ENCODE assay signal across 27 cellular contexts in the genomic region with DNA sequence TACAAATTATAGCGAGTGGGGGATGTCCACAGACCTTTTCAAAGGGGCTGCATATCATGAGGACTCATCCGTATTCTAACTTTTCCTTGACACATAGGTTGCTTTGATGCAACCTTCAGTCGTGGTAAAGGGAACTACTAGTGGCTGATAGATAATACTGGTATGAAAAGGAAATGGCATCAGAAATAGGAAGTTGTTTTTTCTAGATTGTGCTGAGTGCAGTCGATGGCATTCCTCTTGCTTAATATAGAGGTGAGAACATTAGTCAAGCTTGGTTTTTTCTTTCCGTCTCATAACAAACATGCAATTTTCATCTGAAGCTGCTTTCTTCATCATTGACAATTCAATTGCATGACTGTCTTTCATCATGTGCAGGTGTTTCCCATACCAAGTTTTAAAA. TPM values are rescaled to one million over a fixed set of nuclear protein-coding genes. Genes with fewer than 3 reads are reported as not detected.
DNase-seq lines count a peak whose midpoint lies in the region; ATAC-seq, FAIRE-seq and TF ChIP-seq lines count a peak whose summit lies in the region.
"Had no signal": no experiment of that assay in that cellular context is flagged by ENCODE, and none has a peak within 500 bp of the region (broad histone marks: within the 10 kb centered on the region; RNA-seq: fewer than 3 reads in every experiment).

No MANE protein-coding gene starts in this region.

- no peaks in the 10 kb centered on the region for H3K36me3 Mint-ChIP-seq in activated T-helper 17 cell treated with anti-CD3 and anti-CD28 coated beads, Interleukin-2, amount 50 U/mL, for 72 hours (ENCODE audit: low read depth)
- H3K36me3 Mint-ChIP-seq: CD4-positive, CD25-positive, alpha-beta regulatory T cell; immature natural killer cell had no signal

- peaks cover 26% of the 10 kb centered on the region for H3K27me3 Mint-ChIP-seq in activated T-helper 17 cell treated with anti-CD3 and anti-CD28 coated beads, Interleukin-2, amount 50 U/mL, for 72 hours
- H3K27me3 Mint-ChIP-seq: CD4-positive, CD25-positive, alpha-beta regulatory T cell had no signal

- H3K4me1 Mint-ChIP-seq in activated T-helper 17 cell treated with anti-CD3 and anti-CD28 coated beads, Interleukin-2, amount 50 U/mL, for 72 hours, result no peaks in the 10 kb centered on the region
- H3K4me1 Mint-ChIP-seq: activated CD4-positive, alpha-beta T cell treated with anti-CD3 and anti-CD28 coated beads, Interleukin-2, amount 10 ng/mL, durations not matched to agents 7 days and 5 days; CD4-positive, CD25-positive, alpha-beta regulatory T cell; immature natural killer cell had no signal

- H3K4me3 ChIP-seq in choroid plexus epithelial cell (ENCODE audit: low read depth, low read length), result no peak overlapping the region
- H3K4me3 ChIP-seq: cardiac muscle cell, MG63, spleen had no signal

- H3K27ac Mint-ChIP-seq in activated T-helper 17 cell treated with anti-CD3 and anti-CD28 coated beads, Interleukin-2, amount 50 U/mL, for 72 hours, result no peak overlapping the region
- H3K27ac Mint-ChIP-seq: activated CD4-positive, alpha-beta T cell treated with anti-CD3 and anti-CD28 coated beads, Interleukin-2, amount 10 ng/mL, durations not matched to agents 7 days and 5 days; CD4-positive, CD25-positive, alpha-beta regulatory T cell; immature natural killer cell had no signal

- no peak for TF ChIP-seq CTCF in choroid plexus epithelial cell (conservative IDR thresholded peaks at IDR 0.05; ENCODE audit: low read depth, low read length)

- ATAC-seq in HG03432 (IDR thresholded peaks at IDR 0.05; ENCODE audit: unreplicated experiment) (peak; percentile 46), HG03135 (IDR thresholded peaks at IDR 0.05; ENCODE audit: unreplicated experiment) (no peak)
- ATAC-seq in activated T-helper 17 cell treated with anti-CD3 and anti-CD28 coated beads, Interleukin-2, amount 50 U/mL, for 72 hours (replicated peaks), result no peak
- ATAC-seq: left ventricle myocardium superior had no signal

- DNase-seq in GM12892 (ENCODE audit: insufficient read length) (no peak), NOMO-1 treated with dmso at 0.1 percent for 144 hours (lab: John Stamatoyannopoulos, UW; ENCODE audit: unreplicated experiment) (peak; percentile 74), choroid plexus epithelial cell (ENCODE audit: low read depth) (peak; percentile 12), mucosa of gallbladder (ENCODE audit: low spot score) (no peak), SW480 (ENCODE audit: low spot score) (no peak)
- DNase-seq: activated CD4-positive, alpha-beta T cell treated with anti-CD3 and anti-CD28 coated beads, Interleukin-2, amount 10 ng/mL, durations not matched to agents 7 days and 5 days; activated gamma-delta T cell; amygdala; CD4-positive, CD25-positive, alpha-beta regulatory T cell; dermis blood vessel endothelial cell; DMS 273 treated with DMSO at 0.1 percent for 48 hours; GDM1; immature natural killer cell; left ventricle myocardium superior; MG63; NCI-H1930; spleen; stimulated activated CD8-positive, alpha-beta memory T cell treated with anti-CD3 and anti-CD28 coated beads, Interleukin-4, amount 100 ng/mL, for 48 hours; substantia nigra had no signal

- FAIRE-seq in GM12892 (lab: Jason Lieb, UNC), result peak; percentile 54
- FAIRE-seq: endothelial cell of umbilical vein, TTC549, urothelium cell line had no signal

- TF ChIP-seq POLR2A in GM12892 (IDR thresholded peaks at IDR 0.05; ENCODE audit: low read depth, low read length), result no peak

- no peaks in the 10 kb centered on the region for H3K9me3 Mint-ChIP-seq in activated T-helper 17 cell treated with anti-CD3 and anti-CD28 coated beads, Interleukin-2, amount 50 U/mL, for 72 hours
- H3K9me3 Mint-ChIP-seq: activated CD4-positive, alpha-beta T cell treated with anti-CD3 and anti-CD28 coated beads, Interleukin-2, amount 10 ng/mL, durations not matched to agents 7 days and 5 days; CD4-positive, CD25-positive, alpha-beta regulatory T cell; immature natural killer cell had no signal

- no peak overlapping the region for H3K4me3 Mint-ChIP-seq in activated T-helper 17 cell treated with anti-CD3 and anti-CD28 coated beads, Interleukin-2, amount 50 U/mL, for 72 hours
- H3K4me3 Mint-ChIP-seq: activated CD4-positive, alpha-beta T cell treated with anti-CD3 and anti-CD28 coated beads, Interleukin-2, amount 10 ng/mL, durations not matched to agents 7 days and 5 days; immature natural killer cell had no signal

RNA-seq across cellular contexts. Expression of a gene that starts 16.6 kb away (rescaled TPM):
- polyA plus RNA-seq in GM12892 (2012; ENCODE audit: missing spikeins), result not detected
- 1.8 TPM for total RNA-seq in mucosa of gallbladder
- total RNA-seq in activated T-helper 17 cell treated with anti-CD3 and anti-CD28 coated beads, Interleukin-2, amount 50 U/mL, for 72 hours, result under 1 TPM in 1 of 2 donors, not detected in 1; 0.16 TPM
- total RNA-seq: endothelial cell of umbilical vein, SK-MEL-5 had no signal
- polyA plus RNA-seq: endothelial cell of umbilical vein, immature natural killer cell had no signal

Comparison
In these comparisons a context has a peak if more than half of its experiments do, and no peak if none do; other contexts are left out.
1. DNase-seq: peak in NOMO-1 treated with dmso at 0.1 percent for 144 hours (single experiment) and choroid plexus epithelial cell (single experiment); none in GM12892 (single experiment), mucosa of gallbladder (single experiment) and SW480 (single experiment).